Comparison of ENCODE assay signal across 21 cellular contexts in the genomic region with DNA sequence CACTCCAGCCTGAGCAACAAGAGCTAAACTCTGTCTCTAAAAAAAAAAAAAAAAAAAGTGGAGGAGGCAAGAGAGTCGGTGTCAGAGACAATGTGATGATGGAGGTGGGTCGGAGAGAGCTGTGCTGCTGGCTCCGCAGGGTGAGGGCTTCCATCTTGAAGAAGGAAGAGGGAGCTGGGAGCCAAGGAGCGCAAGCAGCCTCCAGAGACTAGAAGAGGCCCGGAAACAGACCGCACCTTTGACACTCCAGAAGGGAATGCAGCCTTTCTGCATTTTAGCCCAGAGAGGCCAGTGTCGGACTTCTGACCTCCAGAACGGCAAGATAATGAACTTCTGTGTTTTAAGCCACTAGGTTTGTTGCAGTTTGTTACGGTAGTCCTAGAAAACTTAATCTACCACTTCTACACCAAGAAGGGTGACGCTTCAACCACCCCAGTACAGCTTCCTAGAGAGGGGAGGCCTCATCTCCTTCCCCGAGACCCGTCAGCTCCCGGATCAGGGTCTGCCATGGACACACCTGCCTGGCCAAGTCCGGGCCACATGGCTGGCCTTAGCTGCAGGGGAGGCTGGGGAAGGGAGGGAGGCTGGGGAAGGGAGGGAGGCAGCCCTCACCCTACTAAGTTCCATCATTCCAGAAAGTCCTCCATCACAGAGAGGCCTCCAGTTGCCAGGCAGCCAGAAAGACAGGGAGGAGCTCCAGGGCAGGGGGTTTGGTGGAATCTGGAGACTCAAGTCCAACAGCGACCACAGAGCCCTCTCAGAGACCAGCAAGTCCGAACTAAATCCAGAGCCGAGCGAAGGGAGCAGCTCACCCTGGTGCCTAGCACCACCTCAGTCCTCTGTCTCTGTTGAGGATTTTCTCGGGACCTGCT. TPM values are rescaled to one million over a fixed set of nuclear protein-coding genes. Genes with fewer than 3 reads are reported as not detected.
A peak's percentile ranks its signal among the peaks of the same experiment; 100 is the strongest.
DNase-seq lines count a peak whose midpoint lies in the region; ATAC-seq, FAIRE-seq and TF ChIP-seq lines count a peak whose summit lies in the region.
"Had no signal": no experiment of that assay in that cellular context is flagged by ENCODE, and none has a peak within 500 bp of the region (broad histone marks: within the 10 kb centered on the region; RNA-seq: fewer than 3 reads in every experiment).

No MANE protein-coding gene starts in this region.

- H3K27me3 ChIP-seq in H7 (ENCODE audit: control insufficient read depth, insufficient read depth, low read length) = no peaks in the 10 kb centered on the region
- peaks cover 0 to 81% (median 5%) of the 10 kb centered on the region in 7 donors for H3K27me3 ChIP-seq in spleen (replicated peaks in 1 of 7)
- peaks cover 1% of the 10 kb centered on the region for H3K27me3 ChIP-seq in brain microvascular endothelial cell (replicated peaks)
- H3K27me3 ChIP-seq: upper lobe of left lung had no signal

- no peak for ATAC-seq in activated T-cell treated with anti-CD3 and anti-CD28 coated beads, Interleukin-2, amount 50 U/mL, for 72 hours (replicated peaks in 1 of 2)
- ATAC-seq in activated CD8-positive, alpha-beta T cell treated with anti-CD3 and anti-CD28 coated beads for 36 hours = no peak
- ATAC-seq: T-helper 17 cell had no signal

- H3K9me3 ChIP-seq in kidney (ENCODE audit: control insufficient read depth in 1 of 2, low read length in 2 of 2) = no peaks in the 10 kb centered on the region
- H3K9me3 ChIP-seq in spleen = no peaks in the 10 kb centered on the region
- H3K9me3 ChIP-seq: upper lobe of left lung had no signal

- H3K27ac ChIP-seq in kidney (ENCODE audit: low read depth in 2 of 2, low read length in 2 of 2) (no peak overlapping the region), spleen (no peak overlapping the region), brain microvascular endothelial cell (no peak overlapping the region)
- H3K27ac ChIP-seq: upper lobe of left lung had no signal

- TF ChIP-seq CTCF in kidney (IDR thresholded peaks at IDR 0.05; ENCODE audit: borderline replicate concordance, extremely low read depth, insufficient read depth) = no peak
- TF ChIP-seq CTCF in spleen (IDR thresholded peaks at IDR 0.05 in 8 of 11, conservative IDR thresholded peaks at IDR 0.05 in 3 of 11) = no peak
- no peak for TF ChIP-seq CTCF in brain microvascular endothelial cell (IDR thresholded peaks at IDR 0.05; ENCODE audit: low read depth, low read length, missing control alignments)
- no peak for TF ChIP-seq CTCF in activated CD8-positive, alpha-beta T cell treated with anti-CD3 and anti-CD28 coated beads for 36 hours (IDR thresholded peaks at IDR 0.05)

- intact Hi-C loops in kidney (cut with DNase I) (no loop called here), spleen (cut with DNase I; ENCODE audit: low total_unique reads) (no loop called here)
- intact Hi-C loops in activated CD8-positive, alpha-beta T cell treated with anti-CD3 and anti-CD28 coated beads for 36 hours (cut with micrococcal nuclease) = no loop called here

- no peak overlapping the region for H3K9ac ChIP-seq in kidney (ENCODE audit: low read length in 2 of 2)

- no peaks in the 10 kb centered on the region for H3K4me1 ChIP-seq in kidney (ENCODE audit: control insufficient read depth in 1 of 2, insufficient read depth in 1 of 2, low read depth in 1 of 2, low read length in 2 of 2)
- no peaks in the 10 kb centered on the region for H3K4me1 ChIP-seq in spleen
- H3K4me1 ChIP-seq: upper lobe of left lung had no signal

- FAIRE-seq in kidney (lab: Jason Lieb, UNC) = no peak

- no peaks in the 10 kb centered on the region for H3K36me3 Mint-ChIP-seq in activated T-cell treated with anti-CD3 and anti-CD28 coated beads, Interleukin-2, amount 50 U/mL, for 24 hours (ENCODE audit: low read depth)
- no peaks in the 10 kb centered on the region for H3K36me3 Mint-ChIP-seq in activated T-cell treated with anti-CD3 and anti-CD28 coated beads, Interleukin-2, amount 50 U/mL, for 72 hours (ENCODE audit: insufficient read depth in 2 of 2)
- no peaks in the 10 kb centered on the region for H3K36me3 Mint-ChIP-seq in activated CD8-positive, alpha-beta T cell treated with anti-CD3 and anti-CD28 coated beads for 36 hours (ENCODE audit: low read depth)
- H3K36me3 Mint-ChIP-seq: IgD-negative memory B cell had no signal

- H3K27ac Mint-ChIP-seq in activated T-cell treated with anti-CD3 and anti-CD28 coated beads, Interleukin-2, amount 50 U/mL, for 24 hours = no peak overlapping the region
- no peak overlapping the region for H3K27ac Mint-ChIP-seq in activated T-cell treated with anti-CD3 and anti-CD28 coated beads, Interleukin-2, amount 50 U/mL, for 72 hours
- H3K27ac Mint-ChIP-seq in activated CD8-positive, alpha-beta T cell treated with anti-CD3 and anti-CD28 coated beads for 36 hours = no peak overlapping the region
- H3K27ac Mint-ChIP-seq: CD4-positive, alpha-beta T cell; IgD-negative memory B cell; T-helper 17 cell had no signal

- TF ChIP-seq POLR2A in spleen (IDR thresholded peaks at IDR 0.05) = no peak

- POLR2A ChIA-PET in activated CD8-positive, alpha-beta T cell treated with anti-CD3 and anti-CD28 coated beads for 36 hours (lab: Charles Lee) = interaction anchor here (0.6 kb wide), 1 partner anchor 1110 kb away, joined by 3 read pairs; no protein-coding TSS in a partner anchor

- in situ Hi-C loops in brain microvascular endothelial cell (cut with HindIII; ENCODE audit: low pct_ligation_motif_present, low sequenced_read_pairs) = no loop called here

- H3K36me3 ChIP-seq in H7 (replicated peaks; ENCODE audit: control insufficient read depth, insufficient read depth, low read length) (no peaks in the 10 kb centered on the region), kidney (ENCODE audit: control insufficient read depth in 1 of 2, insufficient read depth in 2 of 2, low read length in 2 of 2) (no peaks in the 10 kb centered on the region), spleen (no peaks in the 10 kb centered on the region), brain microvascular endothelial cell (replicated peaks) (no peaks in the 10 kb centered on the region)
- H3K36me3 ChIP-seq: upper lobe of left lung had no signal

- H3K4me3 Mint-ChIP-seq in activated T-cell treated with anti-CD3 and anti-CD28 coated beads, Interleukin-2, amount 50 U/mL, for 24 hours = no peak overlapping the region
- no peak overlapping the region for H3K4me3 Mint-ChIP-seq in activated T-cell treated with anti-CD3 and anti-CD28 coated beads, Interleukin-2, amount 50 U/mL, for 72 hours
- H3K4me3 Mint-ChIP-seq in activated CD8-positive, alpha-beta T cell treated with anti-CD3 and anti-CD28 coated beads for 36 hours = no peak overlapping the region
- H3K4me3 Mint-ChIP-seq: CD4-positive, alpha-beta T cell; IgD-negative memory B cell; T-helper 17 cell had no signal

- peak; percentile 5 for DNase-seq in activated T-cell treated with anti-CD3 and anti-CD28 coated beads, Interleukin-2, amount 50 U/mL, for 24 hours
- DNase-seq in activated T-cell treated with anti-CD3 and anti-CD28 coated beads, Interleukin-2, amount 50 U/mL, for 72 hours = no peak
- DNase-seq in H7 (peak; percentile 49), kidney (peak; percentile 51), spleen (peak; percentile 51), DMS 273 (lab: John Stamatoyannopoulos, UW; ENCODE audit: unreplicated experiment) (no peak), brain microvascular endothelial cell (no peak)
- DNase-seq in activated CD8-positive, alpha-beta T cell treated with anti-CD3 and anti-CD28 coated beads for 36 hours = no peak
- DNase-seq: activated CD4-positive, CD25-positive, alpha-beta regulatory T cell; caudate nucleus; GOT3; hippocampal formation; NCI-H2081; NCI-H524; occipital lobe; SHP77 treated with DMSO at 0.1 percent for 48 hours; T-helper 17 cell had no signal

- peaks cover 28% of the 10 kb centered on the region for H3K27me3 Mint-ChIP-seq in activated T-cell treated with anti-CD3 and anti-CD28 coated beads, Interleukin-2, amount 50 U/mL, for 24 hours
- H3K27me3 Mint-ChIP-seq in activated T-cell treated with anti-CD3 and anti-CD28 coated beads, Interleukin-2, amount 50 U/mL, for 72 hours (ENCODE audit: low read depth) = peaks cover 17% of the 10 kb centered on the region
- peaks cover 11% of the 10 kb centered on the region for H3K27me3 Mint-ChIP-seq in activated CD8-positive, alpha-beta T cell treated with anti-CD3 and anti-CD28 coated beads for 36 hours

- no peaks in the 10 kb centered on the region for H3K4me1 Mint-ChIP-seq in activated T-cell treated with anti-CD3 and anti-CD28 coated beads, Interleukin-2, amount 50 U/mL, for 24 hours (ENCODE audit: low read depth)
- no peaks in the 10 kb centered on the region for H3K4me1 Mint-ChIP-seq in activated T-cell treated with anti-CD3 and anti-CD28 coated beads, Interleukin-2, amount 50 U/mL, for 72 hours (ENCODE audit: low read depth)
- no peaks in the 10 kb centered on the region for H3K4me1 Mint-ChIP-seq in activated CD8-positive, alpha-beta T cell treated with anti-CD3 and anti-CD28 coated beads for 36 hours (ENCODE audit: low read depth)
- H3K4me1 Mint-ChIP-seq: IgD-negative memory B cell had no signal

- CTCF ChIA-PET in activated CD8-positive, alpha-beta T cell treated with anti-CD3 and anti-CD28 coated beads for 36 hours (lab: Charles Lee) = no interaction called here

- H3K4me3 ChIP-seq in H7 (ENCODE audit: insufficient read depth, low read depth, low read length) (no peak overlapping the region), kidney (ENCODE audit: low read length in 2 of 2) (no peak overlapping the region), spleen (no peak overlapping the region), brain microvascular endothelial cell (ENCODE audit: low read depth, low read length) (no peak overlapping the region)
- H3K4me3 ChIP-seq: smooth muscle cell, upper lobe of left lung had no signal

- WGBS in spleen, 5 donors = 80 to 87% (median 84%) methylated on average over 15 to 19 of the region's 19 CpGs

- peaks cover 3% of the 10 kb centered on the region for H3K9me3 Mint-ChIP-seq in activated T-cell treated with anti-CD3 and anti-CD28 coated beads, Interleukin-2, amount 50 U/mL, for 24 hours
- peaks cover 2 to 4% of the 10 kb centered on the region in 2 donors for H3K9me3 Mint-ChIP-seq in activated T-cell treated with anti-CD3 and anti-CD28 coated beads, Interleukin-2, amount 50 U/mL, for 72 hours
- peaks cover 4% of the 10 kb centered on the region for H3K9me3 Mint-ChIP-seq in activated CD8-positive, alpha-beta T cell treated with anti-CD3 and anti-CD28 coated beads for 36 hours
- H3K9me3 Mint-ChIP-seq: CD4-positive, alpha-beta T cell; IgD-negative memory B cell had no signal

RNA-seq across cellular contexts. Expression of gene RBFOX3, which starts 13.2 kb away (rescaled TPM):
- under 1 TPM in 1 of 2 donors, not detected in 1; 0.26 TPM for total RNA-seq in activated T-cell treated with anti-CD3 and anti-CD28 coated beads, Interleukin-2, amount 50 U/mL, for 72 hours
- 3.5 and 13.4 TPM in 2 replicates for total RNA-seq in H7 (2014; rRNA removed; shearing (Covaris generic))
- total RNA-seq in kidney = not detected
- polyA plus RNA-seq in kidney (ENCODE audit: insufficient read depth, low read depth, low replicate concordance) = not detected
- total RNA-seq in spleen = under 1 TPM in 3 of 7 donors, not detected in 4; 0.19 to 0.34 (median 0.29) TPM
- under 1 TPM in 2 of 3 donors, not detected in 1; 0.02 to 0.03 TPM for polyA plus RNA-seq in spleen
- total RNA-seq in activated CD8-positive, alpha-beta T cell treated with anti-CD3 and anti-CD28 coated beads for 36 hours = not detected
- total RNA-seq: CD4-positive, alpha-beta T cell; smooth muscle cell had no signal
- polyA plus RNA-seq: IgD-negative memory B cell had no signal

Comparison
In these comparisons a context has a peak if more than half of its experiments do, and no peak if none do; other contexts are left out.
1. DNase-seq: peak in activated T-cell treated with anti-CD3 and anti-CD28 coated beads, Interleukin-2, amount 50 U/mL, for 24 hours (single experiment), H7 (single experiment), kidney (single experiment) and spleen (single experiment); none in activated T-cell treated with anti-CD3 and anti-CD28 coated beads, Interleukin-2, amount 50 U/mL, for 72 hours (0 of 2), DMS 273 (single experiment), brain microvascular endothelial cell (single experiment) and activated CD8-positive, alpha-beta T cell treated with anti-CD3 and anti-CD28 coated beads for 36 hours (single experiment).